Comparison of ENCODE assay signal across 9 cellular contexts in the genomic region with DNA sequence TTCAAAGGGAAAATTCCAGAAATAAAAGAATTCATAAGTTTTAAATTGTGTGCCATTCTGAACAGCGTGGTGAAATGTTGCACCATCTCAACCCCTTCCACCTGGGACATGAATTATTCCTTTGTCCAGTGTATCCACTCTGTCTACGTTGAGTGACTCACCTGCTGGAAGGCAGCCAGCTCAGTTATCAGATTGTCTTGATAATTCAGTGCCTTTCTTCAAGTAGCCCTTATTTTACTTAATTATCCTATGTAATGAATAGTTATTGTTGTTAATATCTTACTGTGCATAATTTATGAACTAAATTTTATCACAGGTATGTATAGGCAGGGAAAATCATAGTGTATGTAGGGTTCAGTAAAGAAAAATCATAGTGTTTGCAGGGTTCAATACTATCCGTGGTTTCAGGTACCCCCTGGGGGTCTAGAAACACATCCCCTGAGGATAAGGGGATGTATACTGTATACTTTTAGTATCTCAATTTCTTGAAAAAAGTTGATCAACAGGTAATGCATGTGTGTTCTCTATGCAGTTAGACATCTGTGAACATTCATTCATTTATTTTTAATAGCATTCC. TPM values are rescaled to one million over a fixed set of nuclear protein-coding genes. Genes with fewer than 3 reads are reported as not detected.
DNase-seq lines count a peak whose midpoint lies in the region; ATAC-seq and TF ChIP-seq lines count a peak whose summit lies in the region.
"Had no signal": no experiment of that assay in that cellular context is flagged by ENCODE, and none has a peak within 500 bp of the region (broad histone marks: within the 10 kb centered on the region; RNA-seq: fewer than 3 reads in every experiment).

No MANE protein-coding gene starts in this region.

- TF ChIP-seq CTCF in RWPE2 (IDR thresholded peaks at IDR 0.05; ENCODE audit: poor library complexity, severe bottlenecking), result no peak

- H3K9me3 ChIP-seq in RWPE2 (ENCODE audit: severe bottlenecking) (no peaks in the 10 kb centered on the region), skeletal muscle satellite cell (replicated peaks; ENCODE audit: low read length) (no peaks in the 10 kb centered on the region)

- H3K27me3 ChIP-seq in RWPE2 (ENCODE audit: insufficient read depth, poor library complexity, severe bottlenecking), result no peaks in the 10 kb centered on the region
- H3K27me3 ChIP-seq in skeletal muscle satellite cell (ENCODE audit: control insufficient read depth, insufficient read depth, low read length), result no peaks in the 10 kb centered on the region

- H3K4me1 ChIP-seq in RWPE2 (ENCODE audit: insufficient read depth, poor library complexity, severe bottlenecking) (peaks cover 13% of the 10 kb centered on the region), skeletal muscle satellite cell (ENCODE audit: control insufficient read depth, insufficient read depth, low read length) (peaks cover 8% of the 10 kb centered on the region)

- no peak overlapping the region for H3K4me3 ChIP-seq in RWPE2 (ENCODE audit: severe bottlenecking)
- H3K4me3 ChIP-seq in skeletal muscle satellite cell (ENCODE audit: low read length), result no peak overlapping the region

- peak overlapping the region; percentile 51 for H3K4me2 ChIP-seq in skeletal muscle satellite cell (ENCODE audit: low read length)

- ATAC-seq in HG03135 (IDR thresholded peaks at IDR 0.05; ENCODE audit: unreplicated experiment) (peak; percentile 23), RWPE2 (ENCODE audit: low read depth) (peak; percentile 99), GM18873 (IDR thresholded peaks at IDR 0.05; ENCODE audit: low FRiP score, unreplicated experiment) (no peak)

- H3K9ac ChIP-seq in skeletal muscle satellite cell (ENCODE audit: low read depth, low read length), result no peak overlapping the region

- H3K36me3 ChIP-seq in RWPE2 (ENCODE audit: low read depth) (no peaks in the 10 kb centered on the region), skeletal muscle satellite cell (ENCODE audit: insufficient read depth, low read length) (no peaks in the 10 kb centered on the region)

- peak overlapping the region; percentile 66 for H3K27ac ChIP-seq in RWPE2 (ENCODE audit: poor library complexity, severe bottlenecking)

- DNase-seq in DMS79 treated with DMSO at 0.1 percent for 48 hours (lab: John Stamatoyannopoulos, UW) (peak; percentile 38), DMS79 (lab: John Stamatoyannopoulos, UW) (no peak), RWPE2 (ENCODE audit: low spot score) (peak; percentile 92), activated gamma-delta T cell treated with Interleukin-2 at 50 U/mL for 16 hours (no peak)
- DNase-seq in activated CD4-positive, alpha-beta T cell treated with anti-CD3 and anti-CD28 coated beads, Interleukin-2, amount 50 U/mL, for 1 hour, result no peak

RNA-seq across cellular contexts. Expression of a gene that starts 7.7 kb away (rescaled TPM):
- 13.7 and 16.8 TPM in 2 replicates for total RNA-seq in skeletal muscle satellite cell (2012; rRNA removed)

RNA-seq across cellular contexts. Expression of a gene that starts 20.5 kb away (rescaled TPM):
- 6.3 and 13.3 TPM in 2 replicates for total RNA-seq in skeletal muscle satellite cell (2012; rRNA removed)
- total RNA-seq: T-helper 2 cell treated with Interferon-gamma antibody and Interleukin-4, amounts not matched to agents 100 ng/mL and 5 ng/mL, for 36 hours had no signal

Comparison
In these comparisons a context has a peak if more than half of its experiments do, and no peak if none do; other contexts are left out.
1. DNase-seq: peak in DMS79 treated with DMSO at 0.1 percent for 48 hours (single experiment) and RWPE2 (single experiment); none in DMS79 (single experiment), activated CD4-positive, alpha-beta T cell treated with anti-CD3 and anti-CD28 coated beads, Interleukin-2, amount 50 U/mL, for 1 hour (single experiment) and activated gamma-delta T cell treated with Interleukin-2 at 50 U/mL for 16 hours (single experiment).